In the genomic region with DNA sequence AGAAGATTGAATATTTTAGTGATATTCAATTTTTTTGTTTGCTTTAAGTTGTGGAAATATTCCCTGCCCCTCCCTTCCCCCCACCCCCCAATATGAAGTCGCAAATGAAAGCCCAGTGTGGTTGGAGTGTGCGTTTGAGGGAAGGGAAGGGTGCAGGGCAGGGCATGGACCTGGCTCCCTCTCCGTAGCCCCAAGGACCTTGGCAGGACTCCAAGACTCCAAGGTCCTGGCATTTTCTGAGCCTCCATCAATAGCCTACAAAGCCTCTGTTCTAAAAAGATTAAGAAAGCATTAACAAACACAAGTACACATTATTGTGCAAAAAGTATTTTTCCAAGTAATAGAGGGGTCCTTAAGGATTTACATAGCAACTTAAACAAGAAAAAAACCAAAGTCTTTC, we compare ENCODE assay signal across 20 cellular contexts. TPM values are rescaled to one million over a fixed set of nuclear protein-coding genes. Genes with fewer than 3 reads are reported as not detected.
DNase-seq lines count a peak whose midpoint lies in the region; ATAC-seq and TF ChIP-seq lines count a peak whose summit lies in the region.
"Had no signal": no experiment of that assay in that cellular context is flagged by ENCODE, and none has a peak within 500 bp of the region (broad histone marks: within the 10 kb centered on the region; RNA-seq: fewer than 3 reads in every experiment).

No MANE protein-coding gene starts in this region.

- TF ChIP-seq CTCF in right atrium auricular region (IDR thresholded peaks at IDR 0.05) (no peak), MCF 10A (IDR thresholded peaks at IDR 0.05; ENCODE audit: unreplicated experiment) (no peak), retinal pigment epithelial cell (conservative IDR thresholded peaks at IDR 0.05; ENCODE audit: low read depth, low read length) (no peak), chondrocyte (IDR thresholded peaks at IDR 0.05) (no peak)

- no peaks in the 10 kb centered on the region for H3K27me3 Mint-ChIP-seq in MCF 10A (ENCODE audit: insufficient read depth, unreplicated experiment)
- H3K27me3 Mint-ChIP-seq in chondrocyte (ENCODE audit: low read depth): peaks cover 35% of the 10 kb centered on the region

- CTCF ChIA-PET in MCF 10A (lab: Yijun Ruan, JAX): interaction anchor here (0.7 to 1.1 kb wide), 2 partner anchors 17 to 20 kb away, joined by 3 read pairs; no protein-coding TSS in a partner anchor

- H3K27ac ChIP-seq in right atrium auricular region: no peak overlapping the region
- H3K27ac ChIP-seq: HL-60, KMS-11 had no signal

- peaks cover 27% of the 10 kb centered on the region for H3K4me1 Mint-ChIP-seq in MCF 10A (ENCODE audit: insufficient read depth, unreplicated experiment)
- no peaks in the 10 kb centered on the region for H3K4me1 Mint-ChIP-seq in chondrocyte (ENCODE audit: low read depth)
- H3K4me1 Mint-ChIP-seq: CD8-positive, alpha-beta memory T cell had no signal

- no peaks in the 10 kb centered on the region for H3K36me3 Mint-ChIP-seq in MCF 10A (ENCODE audit: insufficient read depth, unreplicated experiment)
- no peaks in the 10 kb centered on the region for H3K36me3 Mint-ChIP-seq in chondrocyte (ENCODE audit: low read depth)
- H3K36me3 Mint-ChIP-seq: CD8-positive, alpha-beta memory T cell had no signal

- intact Hi-C loops in left ventricle myocardium superior (cut with micrococcal nuclease): no loop called here
- intact Hi-C loops in MCF 10A (cut with micrococcal nuclease): no loop called here

- POLR2A ChIA-PET in MCF 10A (lab: Yijun Ruan, JAX): interaction anchor here (0.6 to 2.7 kb wide), 9 partner anchors 10 to 555 kb away, joined by 3 to 26 read pairs (median 3); no protein-coding TSS in a partner anchor

- H3K4me3 ChIP-seq in right atrium auricular region (no peak overlapping the region), retinal pigment epithelial cell (ENCODE audit: low read length) (no peak overlapping the region)

- H3K27ac Mint-ChIP-seq in MCF 10A (ENCODE audit: low read depth, unreplicated experiment) (peak overlapping the region; percentile 59), chondrocyte (ENCODE audit: unreplicated experiment) (no peak overlapping the region)
- H3K27ac Mint-ChIP-seq: CD8-positive, alpha-beta memory T cell had no signal

- no peaks in the 10 kb centered on the region for H3K27me3 ChIP-seq in right atrium auricular region

- ATAC-seq in left ventricle myocardium superior (peak; percentile 32), HG03196 (IDR thresholded peaks at IDR 0.05; ENCODE audit: unreplicated experiment) (no peak)

- H3K9me3 ChIP-seq in right atrium auricular region: no peaks in the 10 kb centered on the region

- DNase-seq in left ventricle myocardium superior (no peak), right atrium auricular region (ENCODE audit: low spot score) (no peak), MCF 10A (ENCODE audit: unreplicated experiment) (peak; percentile 64), retinal pigment epithelial cell (ENCODE audit: low read depth) (peak; percentile 2), chondrocyte (ENCODE audit: low spot score) (no peak), ureter (ENCODE audit: low spot score) (no peak)
- DNase-seq: ACHN; C1 segment of cervical spinal cord; CD8-positive, alpha-beta memory T cell; DND-41; GOT3; NCI-H1436; NCI-H1930; NCI-H2171; NCI-H526; RPMI8226; T-helper 1 cell had no signal

- H3K9me3 Mint-ChIP-seq in MCF 10A (ENCODE audit: unreplicated experiment): no peaks in the 10 kb centered on the region
- H3K9me3 Mint-ChIP-seq in chondrocyte (ENCODE audit: low read depth): no peaks in the 10 kb centered on the region

- H3K36me3 ChIP-seq in right atrium auricular region: no peaks in the 10 kb centered on the region

- no TSS peak for BruUV-seq in MCF 10A (replicated peaks; lab: Mats Ljungman, UMichigan)

- no peaks in the 10 kb centered on the region for H3K4me1 ChIP-seq in right atrium auricular region

- H3K4me3 Mint-ChIP-seq in MCF 10A (ENCODE audit: unreplicated experiment) (no peak overlapping the region), chondrocyte (ENCODE audit: unreplicated experiment) (no peak overlapping the region)
- H3K4me3 Mint-ChIP-seq: CD8-positive, alpha-beta memory T cell had no signal

RNA-seq across cellular contexts. Expression of a gene that starts 38.8 kb away (rescaled TPM):
- 48.5 TPM for total RNA-seq in left ventricle myocardium superior
- 1 to 10 TPM; 6.9 to 7.9 TPM for total RNA-seq in right atrium auricular region
- 6.3 and 6.9 TPM in 2 replicates for total RNA-seq in MCF 10A (2022)
- 4.5 to 7.2 TPM (median 6.6 TPM) in 3 replicates for total RNA-seq in chondrocyte
- 36.4 TPM for total RNA-seq in ureter

Comparison
In these comparisons a context has a peak if more than half of its experiments do, and no peak if none do; other contexts are left out.
1. DNase-seq: peak in MCF 10A (single experiment) and retinal pigment epithelial cell (single experiment); none in left ventricle myocardium superior (single experiment), right atrium auricular region (single experiment), chondrocyte (single experiment) and ureter (single experiment).